15 cellular contexts compared by ENCODE assay signal in genomic region chr2:202768284-202768683, GRCh38.
A peak's percentile ranks its signal among the peaks of the same experiment; 100 is the strongest.
DNase-seq lines count a peak whose midpoint lies in the region; ATAC-seq and TF ChIP-seq lines count a peak whose summit lies in the region.
"Had no signal": no experiment of that assay in that cellular context is flagged by ENCODE, and none has a peak within 500 bp of the region (broad histone marks: within the 10 kb centered on the region; RNA-seq: fewer than 3 reads in every experiment).

No MANE protein-coding gene starts in this region.

- H3K4me1 ChIP-seq in liver (ENCODE audit: control insufficient read depth in 4 of 4, insufficient read depth in 4 of 4, low read length in 3 of 4) = peaks cover 0 to 2% (median 0%) of the 10 kb centered on the region in 4 donors
- no peaks in the 10 kb centered on the region for H3K4me1 ChIP-seq in effector memory CD4-positive, alpha-beta T cell (ENCODE audit: control insufficient read depth, insufficient read depth, low read length, poor library complexity, severe bottlenecking)

- peak overlapping the region in 1 of 2 donors; percentile 67 for H3K27ac Mint-ChIP-seq in stimulated activated naive CD8-positive, alpha-beta T cell treated with anti-CD3 and anti-CD28 coated beads, Interleukin-15, amount 100 ng/mL, for 72 hours
- peak overlapping the region; percentile 42 for H3K27ac Mint-ChIP-seq in activated naive CD8-positive, alpha-beta T cell
- H3K27ac Mint-ChIP-seq in endothelial cell (ENCODE audit: unreplicated experiment) = no peak overlapping the region
- H3K27ac Mint-ChIP-seq: B cell had no signal

- no peaks in the 10 kb centered on the region for H3K9me3 Mint-ChIP-seq in stimulated activated naive CD8-positive, alpha-beta T cell treated with anti-CD3 and anti-CD28 coated beads, Interleukin-15, amount 100 ng/mL, for 72 hours
- H3K9me3 Mint-ChIP-seq in activated naive CD8-positive, alpha-beta T cell (ENCODE audit: low read depth) = no peaks in the 10 kb centered on the region
- H3K9me3 Mint-ChIP-seq in endothelial cell (ENCODE audit: unreplicated experiment) = no peaks in the 10 kb centered on the region
- H3K9me3 Mint-ChIP-seq: CD4-positive, CD25-positive, alpha-beta regulatory T cell had no signal

- H3K27me3 ChIP-seq in liver (ENCODE audit: control insufficient read depth in 4 of 4, insufficient read depth in 4 of 4, low read length in 3 of 4) = no peaks in the 10 kb centered on the region
- H3K27me3 ChIP-seq in effector memory CD4-positive, alpha-beta T cell (replicated peaks; ENCODE audit: control insufficient read depth, insufficient read depth, low read length, poor library complexity, severe bottlenecking) = no peaks in the 10 kb centered on the region

- H3K9ac ChIP-seq in liver (ENCODE audit: low read depth in 1 of 2, low read length in 2 of 2) = no peak overlapping the region
- H3K9ac ChIP-seq: GM23248 had no signal

- no peaks in the 10 kb centered on the region for H3K9me3 ChIP-seq in liver (ENCODE audit: control insufficient read depth in 4 of 4, low read length in 3 of 4)
- H3K9me3 ChIP-seq in effector memory CD4-positive, alpha-beta T cell (ENCODE audit: control insufficient read depth, low read length) = no peaks in the 10 kb centered on the region

- peaks cover 21% of the 10 kb centered on the region for H3K36me3 Mint-ChIP-seq in activated naive CD8-positive, alpha-beta T cell
- H3K36me3 Mint-ChIP-seq in endothelial cell (ENCODE audit: low read depth, unreplicated experiment) = peaks cover 14% of the 10 kb centered on the region

- H3K4me3 Mint-ChIP-seq in stimulated activated naive CD8-positive, alpha-beta T cell treated with anti-CD3 and anti-CD28 coated beads, Interleukin-15, amount 100 ng/mL, for 72 hours = peak overlapping the region; percentile 14 to 36
- no peak overlapping the region for H3K4me3 Mint-ChIP-seq in activated naive CD8-positive, alpha-beta T cell
- no peak overlapping the region for H3K4me3 Mint-ChIP-seq in endothelial cell (ENCODE audit: unreplicated experiment)
- H3K4me3 Mint-ChIP-seq: B cell; CD4-positive, CD25-positive, alpha-beta regulatory T cell had no signal

- peaks cover 59% of the 10 kb centered on the region for H3K4me1 Mint-ChIP-seq in stimulated activated naive CD8-positive, alpha-beta T cell treated with anti-CD3 and anti-CD28 coated beads, Interleukin-15, amount 100 ng/mL, for 72 hours
- peaks cover 37% of the 10 kb centered on the region for H3K4me1 Mint-ChIP-seq in activated naive CD8-positive, alpha-beta T cell (ENCODE audit: low read depth)
- H3K4me1 Mint-ChIP-seq in endothelial cell (ENCODE audit: unreplicated experiment) = no peaks in the 10 kb centered on the region

- no peak for TF ChIP-seq RAD21 in liver (IDR thresholded peaks at IDR 0.05)

- no peak overlapping the region for H3K27ac ChIP-seq in liver (ENCODE audit: low read depth in 1 of 2, low read length in 2 of 2)
- no peak overlapping the region for H3K27ac ChIP-seq in effector memory CD4-positive, alpha-beta T cell (ENCODE audit: insufficient read depth, low read length, poor library complexity, severe bottlenecking)
- H3K27ac ChIP-seq: GM23248 had no signal

- no peak overlapping the region for H3K4me3 ChIP-seq in liver (ENCODE audit: low read depth in 1 of 3, low read length in 3 of 3)
- H3K4me3 ChIP-seq in effector memory CD4-positive, alpha-beta T cell (ENCODE audit: insufficient read depth, low read depth, low read length, poor library complexity, severe bottlenecking) = no peak overlapping the region
- H3K4me3 ChIP-seq: GM23248 had no signal

- H3K27me3 Mint-ChIP-seq in stimulated activated naive CD8-positive, alpha-beta T cell treated with anti-CD3 and anti-CD28 coated beads, Interleukin-15, amount 100 ng/mL, for 72 hours = no peaks in the 10 kb centered on the region
- H3K27me3 Mint-ChIP-seq in activated naive CD8-positive, alpha-beta T cell = no peaks in the 10 kb centered on the region
- H3K27me3 Mint-ChIP-seq in endothelial cell (ENCODE audit: unreplicated experiment) = no peaks in the 10 kb centered on the region
- H3K27me3 Mint-ChIP-seq: B cell; CD4-positive, CD25-positive, alpha-beta regulatory T cell had no signal

- peaks cover 0 to 4% (median 0%) of the 10 kb centered on the region in 4 donors for H3K36me3 ChIP-seq in liver (ENCODE audit: control insufficient read depth in 4 of 4, insufficient read depth in 3 of 4, low read depth in 1 of 4, low read length in 3 of 4)
- H3K36me3 ChIP-seq in effector memory CD4-positive, alpha-beta T cell (ENCODE audit: control insufficient read depth, insufficient read depth, low read length) = peaks cover 17% of the 10 kb centered on the region

- ATAC-seq in stimulated activated naive CD8-positive, alpha-beta T cell treated with anti-CD3 and anti-CD28 coated beads, Interleukin-15, amount 100 ng/mL, for 72 hours = no peak
- ATAC-seq in stimulated activated naive CD8-positive, alpha-beta T cell treated with anti-CD3 and anti-CD28 coated beads, Interleukin-15, Interleukin-2, amounts not matched to agents 100 U/mL and 50 U/mL, for 24 hours = no peak
- ATAC-seq: SK-N-SH treated with all-trans-retinoic acid at 6 μM for 48 hours had no signal

- no peak for DNase-seq in stimulated activated naive CD8-positive, alpha-beta T cell treated with anti-CD3 and anti-CD28 coated beads, Interleukin-15, amount 100 ng/mL, for 72 hours
- DNase-seq in stimulated activated naive CD8-positive, alpha-beta T cell treated with anti-CD3 and anti-CD28 coated beads, Interleukin-15, Interleukin-2, amounts not matched to agents 100 U/mL and 50 U/mL, for 24 hours = no peak
- DNase-seq in effector memory CD4-positive, alpha-beta T cell = no peak
- no peak for DNase-seq in endothelial cell (ENCODE audit: low spot score)
- DNase-seq in NCI-H774 (lab: John Stamatoyannopoulos, UW) = no peak
- DNase-seq: CD4-positive, CD25-positive, alpha-beta regulatory T cell; GM23248; HCEC 1CT; NCI-H1105 treated with DMSO at 0.1 percent for 48 hours; NCI-H1694 treated with DMSO at 0.1 percent for 48 hours; SHP77 had no signal

- no peak for TF ChIP-seq CTCF in liver (IDR thresholded peaks at IDR 0.05; ENCODE audit: low read depth, low read length, missing input control)
- no peak for TF ChIP-seq CTCF in endothelial cell (IDR thresholded peaks at IDR 0.05; ENCODE audit: unreplicated experiment)

TF ChIP-seq in liver, 16 proteins besides CTCF, POLR2A, EP300 and RAD21:
- TF ChIP-seq RXRA (IDR thresholded peaks at IDR 0.05) (no peak), HNF4A (conservative IDR thresholded peaks at IDR 0.05) (peak; percentile 8 to 55)

Comparison
In these comparisons a context has a peak if more than half of its experiments do, and no peak if none do; other contexts are left out.
1. H3K4me3 Mint-ChIP-seq: peak in stimulated activated naive CD8-positive, alpha-beta T cell treated with anti-CD3 and anti-CD28 coated beads, Interleukin-15, amount 100 ng/mL, for 72 hours (2 of 2); none in activated naive CD8-positive, alpha-beta T cell (single experiment) and endothelial cell (single experiment).